ENCODE assay signal across 1 cellular context in genomic region chr5:116577064-116577788, GRCh38.
TF ChIP-seq lines count a peak whose summit lies in the region.

No MANE protein-coding gene starts in this region.

TF ChIP-seq in HEK293, 187 proteins besides CTCF, POLR2A, EP300 and RAD21 (continued from another document):
- TF ChIP-seq TSHZ1 (tag by site-specific recombination; IDR thresholded peaks at IDR 0.05; ENCODE audit: borderline replicate concordance) (no peak), GLI2 (tag by site-specific recombination; IDR thresholded peaks at IDR 0.05; ENCODE audit: borderline replicate concordance, low read depth) (no peak), ELK4 (IDR thresholded peaks at IDR 0.05; ENCODE audit: borderline replicate concordance, low read depth, low read length) (no peak), ZNF202 (tag by site-specific recombination; IDR thresholded peaks at IDR 0.05; ENCODE audit: borderline replicate concordance) (no peak), ZNF629 (tag by site-specific recombination; IDR thresholded peaks at IDR 0.05) (peak; percentile 51; the same call in 1 of the 2 replicates), RBAK (tag by site-specific recombination; IDR thresholded peaks at IDR 0.05) (no peak), ZBTB21 (tag by site-specific recombination; IDR thresholded peaks at IDR 0.05) (0 out of 2 replicates have a peak, but pooled peaks have one; percentile 34), MZF1 (tag by site-specific recombination; IDR thresholded peaks at IDR 0.05; ENCODE audit: borderline replicate concordance) (peak; percentile 21; the same call in 1 of the 2 replicates), TCF7L2 (IDR thresholded peaks at IDR 0.05; ENCODE audit: borderline replicate concordance, low read depth, low read length) (0 out of 2 replicates have a peak, but pooled peaks have one; percentile 19), ZNF366 (tag by site-specific recombination; conservative IDR thresholded peaks at IDR 0.05) (0 out of 2 replicates have a peak, but pooled peaks have one; percentile 24), PRDM6 (tag by site-specific recombination; IDR thresholded peaks at IDR 0.05) (peak; percentile 29; the same call in 1 of the 2 replicates), ZNF26 (tag by site-specific recombination; IDR thresholded peaks at IDR 0.05) (no peak), ZNF214 (tag by site-specific recombination; IDR thresholded peaks at IDR 0.05; ENCODE audit: borderline replicate concordance) (no peak), ZNF571 (tag by site-specific recombination; IDR thresholded peaks at IDR 0.05) (no peak)
- TF ChIP-seq, protein P1, sequence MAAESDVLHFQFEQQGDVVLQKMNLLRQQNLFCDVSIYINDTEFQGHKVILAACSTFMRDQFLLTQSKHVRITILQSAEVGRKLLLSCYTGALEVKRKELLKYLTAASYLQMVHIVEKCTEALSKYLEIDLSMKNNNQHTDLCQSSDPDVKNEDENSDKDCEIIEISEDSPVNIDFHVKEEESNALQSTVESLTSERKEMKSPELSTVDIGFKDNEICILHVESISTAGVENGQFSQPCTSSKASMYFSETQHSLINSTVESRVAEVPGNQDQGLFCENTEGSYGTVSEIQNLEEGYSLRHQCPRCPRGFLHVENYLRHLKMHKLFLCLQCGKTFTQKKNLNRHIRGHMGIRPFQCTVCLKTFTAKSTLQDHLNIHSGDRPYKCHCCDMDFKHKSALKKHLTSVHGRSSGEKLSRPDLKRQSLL (tag by site-specific recombination; IDR thresholded peaks at IDR 0.05): no peak
- TF ChIP-seq, protein P2, sequence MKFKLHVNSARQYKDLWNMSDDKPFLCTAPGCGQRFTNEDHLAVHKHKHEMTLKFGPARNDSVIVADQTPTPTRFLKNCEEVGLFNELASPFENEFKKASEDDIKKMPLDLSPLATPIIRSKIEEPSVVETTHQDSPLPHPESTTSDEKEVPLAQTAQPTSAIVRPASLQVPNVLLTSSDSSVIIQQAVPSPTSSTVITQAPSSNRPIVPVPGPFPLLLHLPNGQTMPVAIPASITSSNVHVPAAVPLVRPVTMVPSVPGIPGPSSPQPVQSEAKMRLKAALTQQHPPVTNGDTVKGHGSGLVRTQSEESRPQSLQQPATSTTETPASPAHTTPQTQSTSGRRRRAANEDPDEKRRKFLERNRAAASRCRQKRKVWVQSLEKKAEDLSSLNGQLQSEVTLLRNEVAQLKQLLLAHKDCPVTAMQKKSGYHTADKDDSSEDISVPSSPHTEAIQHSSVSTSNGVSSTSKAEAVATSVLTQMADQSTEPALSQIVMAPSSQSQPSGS (tag by site-specific recombination; IDR thresholded peaks at IDR 0.05; ENCODE audit: low read depth): peak; percentile 60; the same call in 1 of the 2 replicates
- TF ChIP-seq, protein P3, sequence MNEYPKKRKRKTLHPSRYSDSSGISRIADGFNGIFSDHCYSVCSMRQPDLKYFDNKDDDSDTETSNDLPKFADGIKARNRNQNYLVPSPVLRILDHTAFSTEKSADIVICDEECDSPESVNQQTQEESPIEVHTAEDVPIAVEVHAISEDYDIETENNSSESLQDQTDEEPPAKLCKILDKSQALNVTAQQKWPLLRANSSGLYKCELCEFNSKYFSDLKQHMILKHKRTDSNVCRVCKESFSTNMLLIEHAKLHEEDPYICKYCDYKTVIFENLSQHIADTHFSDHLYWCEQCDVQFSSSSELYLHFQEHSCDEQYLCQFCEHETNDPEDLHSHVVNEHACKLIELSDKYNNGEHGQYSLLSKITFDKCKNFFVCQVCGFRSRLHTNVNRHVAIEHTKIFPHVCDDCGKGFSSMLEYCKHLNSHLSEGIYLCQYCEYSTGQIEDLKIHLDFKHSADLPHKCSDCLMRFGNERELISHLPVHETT (tag by site-specific recombination; IDR thresholded peaks at IDR 0.05): no peak
